8 cellular contexts compared by ENCODE assay signal in genomic region chr2:290090-290722, GRCh38. TPM values are rescaled to one million over a fixed set of nuclear protein-coding genes. Genes with fewer than 3 reads are reported as not detected.
DNase-seq lines count a peak whose midpoint lies in the region; ATAC-seq, FAIRE-seq and TF ChIP-seq lines count a peak whose summit lies in the region.

No MANE protein-coding gene starts in this region.

- H3K79me1 ChIP-seq in mesenchymal stem cell (replicated peaks; ENCODE audit: low read length, poor library complexity, severe bottlenecking): peaks cover 1% of the 10 kb centered on the region

- no peak overlapping the region for H3K14ac ChIP-seq in mesenchymal stem cell (ENCODE audit: low read length in 2 of 2)

- H2AFZ ChIP-seq in endothelial cell of umbilical vein (ENCODE audit: low read depth, low read length) (no peak overlapping the region), mesenchymal stem cell (ENCODE audit: low read depth, low read length) (peak overlapping the region; percentile 7)

- H3K9ac ChIP-seq in endothelial cell of umbilical vein (replicated peaks; ENCODE audit: extremely low read depth, insufficient read depth, low read length): no peak overlapping the region
- peak overlapping the region; percentile 47 for H3K9ac ChIP-seq in mesenchymal stem cell (ENCODE audit: low read length)

- H3K9me1 ChIP-seq in endothelial cell of umbilical vein (replicated peaks; ENCODE audit: control insufficient read depth, extremely low read depth, insufficient read depth, low read length): no peaks in the 10 kb centered on the region

- no peak overlapping the region for H2BK15ac ChIP-seq in mesenchymal stem cell (ENCODE audit: low read depth, poor library complexity, severe bottlenecking)

- POLR2A ChIA-PET in endothelial cell of umbilical vein (lab: Charles Lee): no interaction called here

- peak overlapping the region; percentile 14 for H3K4me2 ChIP-seq in endothelial cell of umbilical vein (ENCODE audit: insufficient read depth, low read length)
- peak overlapping the region; percentile 98 for H3K4me2 ChIP-seq in mesenchymal stem cell (ENCODE audit: low read length, poor library complexity, severe bottlenecking)

- no peak overlapping the region for H3K18ac ChIP-seq in mesenchymal stem cell (ENCODE audit: low read depth in 1 of 2, low read length in 2 of 2)

- TF ChIP-seq CTCF in endothelial cell of umbilical vein (IDR thresholded peaks at IDR 0.05; ENCODE audit: extremely low read depth in 1 of 2, insufficient read depth in 1 of 2, low read depth in 1 of 2, low read length in 2 of 2): peak; percentile 66 to 75

- H3K9me3 ChIP-seq in endothelial cell of umbilical vein (replicated peaks; ENCODE audit: control insufficient read depth, insufficient read depth, low read length) (no peaks in the 10 kb centered on the region), mesenchymal stem cell (ENCODE audit: control insufficient read depth, low read length) (no peaks in the 10 kb centered on the region)

- H3K23ac ChIP-seq in mesenchymal stem cell (ENCODE audit: low read length in 2 of 2): no peak overlapping the region

- no peak overlapping the region for H4K91ac ChIP-seq in mesenchymal stem cell (ENCODE audit: low read length)

- no peak overlapping the region for H2BK120ac ChIP-seq in mesenchymal stem cell (ENCODE audit: low read depth, low read length)

- intact Hi-C loops in endothelial cell of umbilical vein (cut with micrococcal nuclease): loop anchor here (1.0 to 2.0 kb wide), 2 partner anchors 25 to 44 kb away; partner anchors contain the start of genes ACP1 and SH3YL1

- H3K27me3 ChIP-seq in endothelial cell of umbilical vein (ENCODE audit: control insufficient read depth in 2 of 2, insufficient read depth in 2 of 2, low read length in 2 of 2) (peaks cover 16 to 37% of the 10 kb centered on the region in 2 experiments), mesenchymal stem cell (ENCODE audit: control insufficient read depth in 1 of 2, insufficient read depth in 1 of 2, low read length in 2 of 2) (peaks cover 20 to 32% of the 10 kb centered on the region in 2 experiments)

- H4K8ac ChIP-seq in mesenchymal stem cell (ENCODE audit: low read length): no peak overlapping the region

- peaks cover 3% of the 10 kb centered on the region for H3K4me1 ChIP-seq in endothelial cell of umbilical vein (ENCODE audit: control insufficient read depth, extremely low read depth, insufficient read depth, low read length)
- peaks cover 25% of the 10 kb centered on the region for H3K4me1 ChIP-seq in mesenchymal stem cell (ENCODE audit: control insufficient read depth, insufficient read depth, low read depth, low read length)

- WGBS in mesenchymal stem cell: 0% methylated on average over 9 of the region's 15 CpGs

- H3K27ac ChIP-seq in endothelial cell of umbilical vein (ENCODE audit: insufficient read depth, low read depth, low read length) (no peak overlapping the region), mesenchymal stem cell (ENCODE audit: low read length, poor library complexity, severe bottlenecking) (no peak overlapping the region)

- no peak overlapping the region for H2AK5ac ChIP-seq in mesenchymal stem cell (ENCODE audit: low read length, severe bottlenecking)

- H3K36me3 ChIP-seq in endothelial cell of umbilical vein (ENCODE audit: control insufficient read depth in 2 of 2, extremely low read depth in 1 of 2, insufficient read depth in 2 of 2, low read length in 2 of 2): no peaks in the 10 kb centered on the region
- no peaks in the 10 kb centered on the region for H3K36me3 ChIP-seq in mesenchymal stem cell (ENCODE audit: control insufficient read depth in 1 of 2, insufficient read depth in 2 of 2, low read depth in 1 of 2, low read length in 2 of 2)

- H3K4ac ChIP-seq in mesenchymal stem cell (ENCODE audit: low read depth in 1 of 2, low read length in 2 of 2): no peak overlapping the region

- no peaks in the 10 kb centered on the region for H4K20me1 ChIP-seq in endothelial cell of umbilical vein (replicated peaks; ENCODE audit: control insufficient read depth, extremely low read depth, insufficient read depth, low read length)

- dilution Hi-C loops in endothelial cell of umbilical vein (cut with MboI; ENCODE audit: extremely low pct_ligation_motif_present, low sequenced_read_pairs): no loop called here

- BruUV-seq in endothelial cell of umbilical vein (replicated peaks; lab: Mats Ljungman, UMichigan): no TSS peak

- CTCF ChIA-PET in endothelial cell of umbilical vein (lab: Charles Lee): interaction anchor here (0.8 to 2.9 kb wide), 8 partner anchors 9 to 1479 kb away, joined by 3 to 19 read pairs (median 3); no protein-coding TSS in a partner anchor

- H3K4me3 ChIP-seq in endothelial cell of umbilical vein (replicated peaks in 1 of 3; ENCODE audit: insufficient read depth in 1 of 3, low read depth in 1 of 3, low read length in 3 of 3) (peak overlapping the region in 1 of 3 experiments; percentile 19), mesenchymal stem cell (ENCODE audit: insufficient read depth in 1 of 2, low read depth in 1 of 2, low read length in 2 of 2) (peak overlapping the region; percentile 50 to 80)

- no peaks in the 10 kb centered on the region for H3K79me2 ChIP-seq in endothelial cell of umbilical vein (ENCODE audit: control insufficient read depth, insufficient read depth, low read length)

- no peak for ATAC-seq in HG03354 (IDR thresholded peaks at IDR 0.05; ENCODE audit: poor library complexity, severe bottlenecking, unreplicated experiment)

- H2BK5ac ChIP-seq in mesenchymal stem cell (ENCODE audit: low read depth, low read length, poor library complexity, severe bottlenecking): no peak overlapping the region

- H2BK12ac ChIP-seq in mesenchymal stem cell (ENCODE audit: low read length in 2 of 2): no peak overlapping the region

- FAIRE-seq in endothelial cell of umbilical vein (lab: Jason Lieb, UNC): peak; percentile 65

- no peak for TF ChIP-seq POLR2A in endothelial cell of umbilical vein (IDR thresholded peaks at IDR 0.05; ENCODE audit: low read depth, low read length)

- DNase-seq in EL (peak; percentile 68), NCI-H1092 (lab: John Stamatoyannopoulos, UW) (peak; percentile 38), endothelial cell of umbilical vein (ENCODE audit: low read depth, low spot score) (peak; percentile 67), mesenchymal stem cell (peak; percentile 81), SIG-M5 (lab: John Stamatoyannopoulos, UW) (no peak)
- DNase-seq in activated CD8-positive, alpha-beta memory T cell treated with anti-CD3 and anti-CD28 coated beads for 24 hours: peak; percentile 71
- peak; percentile 18 for DNase-seq in stimulated activated CD8-positive, alpha-beta memory T cell treated with anti-CD3 and anti-CD28 coated beads, Interleukin-7, amount 100 ng/mL, for 24 hours (ENCODE audit: low read depth)

TF ChIP-seq in endothelial cell of umbilical vein, 7 proteins besides CTCF, POLR2A, EP300 and RAD21:
- TF ChIP-seq MAX (IDR thresholded peaks at IDR 0.05; ENCODE audit: insufficient read depth, insufficient read length): no peak
- TF ChIP-seq EZH2 (IDR thresholded peaks at IDR 0.05; ENCODE audit: borderline replicate concordance, low read depth, low read length, severe bottlenecking): no peak

RNA-seq across cellular contexts. Expression of gene ALKAL2, which starts 2.3 kb away (rescaled TPM):
- total RNA-seq in endothelial cell of umbilical vein: not detected in 2 replicates
- not detected in 2 replicates for polyA plus RNA-seq in endothelial cell of umbilical vein
- polyA plus RNA-seq in endothelial cell of umbilical vein (2011; cell fraction: cytosol; rRNA removed): not detected in 2 replicates
- polyA plus RNA-seq in endothelial cell of umbilical vein (2011; cell fraction: nucleus; rRNA removed): not detected in 2 replicates
- polyA plus RNA-seq in endothelial cell of umbilical vein (2012): not detected in 2 replicates
- polyA minus RNA-seq in endothelial cell of umbilical vein: not detected in 2 replicates
- not detected for polyA minus RNA-seq in endothelial cell of umbilical vein (2011; cell fraction: cytosol; rRNA and poly(A)+ RNA removed)
- not detected in 2 replicates for polyA minus RNA-seq in endothelial cell of umbilical vein (2011; cell fraction: nucleus; rRNA and poly(A)+ RNA removed)
- 2.4 TPM for polyA plus RNA-seq in mesenchymal stem cell (2013, experiment 1 of 2)
- 2.5 TPM for polyA plus RNA-seq in mesenchymal stem cell (2013, experiment 2 of 2)

RNA-seq across cellular contexts. Expression of gene ACP1, which starts 25.5 kb away (rescaled TPM):
- 76.2 and 80.2 TPM in 2 replicates for total RNA-seq in endothelial cell of umbilical vein
- 46.1 and 63.4 TPM in 2 replicates for polyA plus RNA-seq in endothelial cell of umbilical vein
- polyA plus RNA-seq in endothelial cell of umbilical vein (2011; cell fraction: cytosol; rRNA removed): 79.2 and 82.1 TPM in 2 replicates
- 59.3 and 73.2 TPM in 2 replicates for polyA plus RNA-seq in endothelial cell of umbilical vein (2011; cell fraction: nucleus; rRNA removed)
- 101 and 123 TPM in 2 replicates for polyA plus RNA-seq in endothelial cell of umbilical vein (2012)
- polyA minus RNA-seq in endothelial cell of umbilical vein: 83.6 and 93.4 TPM in 2 replicates
- 98.7 TPM for polyA minus RNA-seq in endothelial cell of umbilical vein (2011; cell fraction: cytosol; rRNA and poly(A)+ RNA removed)
- polyA minus RNA-seq in endothelial cell of umbilical vein (2011; cell fraction: nucleus; rRNA and poly(A)+ RNA removed): 41.4 and 54.6 TPM in 2 replicates
- 111 TPM for polyA plus RNA-seq in mesenchymal stem cell (2013, experiment 1 of 2)
- 117 TPM for polyA plus RNA-seq in mesenchymal stem cell (2013, experiment 2 of 2)

RNA-seq across cellular contexts. Expression of gene SH3YL1, which starts 26.4 kb away (rescaled TPM):
- 18.6 and 22.4 TPM in 2 replicates for total RNA-seq in endothelial cell of umbilical vein
- 8.6 and 12.5 TPM in 2 replicates for polyA plus RNA-seq in endothelial cell of umbilical vein
- 11.2 and 11.8 TPM in 2 replicates for polyA plus RNA-seq in endothelial cell of umbilical vein (2011; cell fraction: cytosol; rRNA removed)
- polyA plus RNA-seq in endothelial cell of umbilical vein (2011; cell fraction: nucleus; rRNA removed): 68.6 and 76.3 TPM in 2 replicates
- polyA plus RNA-seq in endothelial cell of umbilical vein (2012): 12.1 and 15.6 TPM in 2 replicates
- polyA minus RNA-seq in endothelial cell of umbilical vein: 13.9 and 21.4 TPM in 2 replicates
- 3.1 TPM for polyA minus RNA-seq in endothelial cell of umbilical vein (2011; cell fraction: cytosol; rRNA and poly(A)+ RNA removed)
- polyA minus RNA-seq in endothelial cell of umbilical vein (2011; cell fraction: nucleus; rRNA and poly(A)+ RNA removed): 42.8 and 52.4 TPM in 2 replicates
- 23.9 TPM for polyA plus RNA-seq in mesenchymal stem cell (2013, experiment 1 of 2)
- polyA plus RNA-seq in mesenchymal stem cell (2013, experiment 2 of 2): 23.0 TPM
